In genomic region chr20:25059866-25060465, GRCh38 we compare ENCODE assay signal across 26 cellular contexts. TPM values are rescaled to one million over a fixed set of nuclear protein-coding genes. Genes with fewer than 3 reads are reported as not detected.
DNase-seq lines count a peak whose midpoint lies in the region; ATAC-seq, FAIRE-seq and TF ChIP-seq lines count a peak whose summit lies in the region.
"Had no signal": no experiment of that assay in that cellular context is flagged by ENCODE, and none has a peak within 500 bp of the region (broad histone marks: within the 10 kb centered on the region; RNA-seq: fewer than 3 reads in every experiment).

No MANE protein-coding gene starts in this region.

- H3K27ac Mint-ChIP-seq in naive thymus-derived CD4-positive, alpha-beta T cell, result peak overlapping the region in 7 of 9 donors; percentile 73 to 94 (median 88)
- H3K27ac Mint-ChIP-seq: stimulated activated naive B cell treated with anti-CD40 and anti-IgM and Interleukin-4, amounts not matched to agents 10 μg/mL and 1 μg/mL and 100 μg/mL, for 72 hours had no signal

- TF ChIP-seq POLR2A in vagina (IDR thresholded peaks at IDR 0.05), result no peak

- CTCF ChIA-PET in naive thymus-derived CD4-positive, alpha-beta T cell (lab: Charles Lee), result interaction anchor here (2.0 to 4.2 kb wide), 2 partner anchors 30 to 66 kb away, joined by 8 to 39 read pairs; partner anchors contain the start of gene APMAP

- no peaks in the 10 kb centered on the region for H3K9me3 Mint-ChIP-seq in naive thymus-derived CD4-positive, alpha-beta T cell
- H3K9me3 Mint-ChIP-seq: stimulated activated naive B cell treated with anti-CD40 and anti-IgM and Interleukin-4, amounts not matched to agents 10 μg/mL and 1 μg/mL and 100 μg/mL, for 72 hours had no signal

- H3K27me3 ChIP-seq in bronchial epithelial cell (ENCODE audit: control insufficient read depth, insufficient read depth, low read length), result peaks cover 6% of the 10 kb centered on the region
- no peaks in the 10 kb centered on the region for H3K27me3 ChIP-seq in naive thymus-derived CD4-positive, alpha-beta T cell (ENCODE audit: control insufficient read depth in 2 of 2, insufficient read depth in 2 of 2, low read length in 2 of 2)
- no peaks in the 10 kb centered on the region for H3K27me3 ChIP-seq in vagina
- H3K27me3 ChIP-seq: upper lobe of left lung had no signal

- FAIRE-seq in bronchial epithelial cell (lab: Jason Lieb, UNC), result no peak
- FAIRE-seq: endothelial cell of umbilical vein, K562 had no signal

- no peak for TF ChIP-seq CTCF in bronchial epithelial cell (IDR thresholded peaks at IDR 0.05; ENCODE audit: insufficient read depth, low read length, severe bottlenecking)
- no peak for TF ChIP-seq CTCF in vagina (IDR thresholded peaks at IDR 0.05)

- intact Hi-C loops in cardiac septum (cut with DNase I) (loop anchor here (2.0 to 10.0 kb wide), 5 partner anchors 67 to 1705 kb away; partner anchors contain the start of genes ABHD12, APMAP, ENTPD6 and NXT1), left ventricle myocardium superior (cut with micrococcal nuclease) (no loop called here), vagina (cut with DNase I) (no loop called here)
- intact Hi-C loops in naive thymus-derived CD4-positive, alpha-beta T cell (cut with micrococcal nuclease), result loop anchor here (2.0 to 10.0 kb wide), 8 partner anchors 31 to 1701 kb away; partner anchors contain the start of genes NANP (in 2 of the 2), ENTPD6 (in 1 of the 2), GINS1 (in 1 of the 2) and NAPB (in 1 of the 2)

- peaks cover 0 to 46% (median 0%) of the 10 kb centered on the region in 5 donors for H3K27me3 Mint-ChIP-seq in naive thymus-derived CD4-positive, alpha-beta T cell
- H3K27me3 Mint-ChIP-seq: stimulated activated naive B cell treated with anti-CD40 and anti-IgM and Interleukin-4, amounts not matched to agents 10 μg/mL and 1 μg/mL and 100 μg/mL, for 72 hours had no signal

- no peaks in the 10 kb centered on the region for H3K9me3 ChIP-seq in naive thymus-derived CD4-positive, alpha-beta T cell (ENCODE audit: control insufficient read depth in 2 of 3, low read length in 3 of 3)
- no peaks in the 10 kb centered on the region for H3K9me3 ChIP-seq in vagina
- H3K9me3 ChIP-seq: psoas muscle, upper lobe of left lung had no signal

- H3K4me1 Mint-ChIP-seq in naive thymus-derived CD4-positive, alpha-beta T cell, result peaks cover 18 to 38% (median 28%) of the 10 kb centered on the region in 7 donors

- H3K4me3 ChIP-seq in bronchial epithelial cell (ENCODE audit: low read depth, low read length), result no peak overlapping the region
- H3K4me3 ChIP-seq in naive thymus-derived CD4-positive, alpha-beta T cell (ENCODE audit: low read length), result no peak overlapping the region
- H3K4me3 ChIP-seq in vagina, result no peak overlapping the region
- H3K4me3 ChIP-seq: K562, PC-9, psoas muscle, upper lobe of left lung had no signal

- H3K36me3 ChIP-seq in bronchial epithelial cell (ENCODE audit: control insufficient read depth, insufficient read depth, low read length) (no peaks in the 10 kb centered on the region), vagina (no peaks in the 10 kb centered on the region)
- H3K36me3 ChIP-seq in naive thymus-derived CD4-positive, alpha-beta T cell (ENCODE audit: control insufficient read depth in 2 of 3, insufficient read depth in 3 of 3, low read length in 3 of 3), result no peaks in the 10 kb centered on the region
- H3K36me3 ChIP-seq: upper lobe of left lung had no signal

- H3K27ac ChIP-seq in naive thymus-derived CD4-positive, alpha-beta T cell (ENCODE audit: low read depth, low read length), result peak overlapping the region; percentile 87
- H3K27ac ChIP-seq in vagina, result peak overlapping the region; percentile 93
- H3K27ac ChIP-seq: GM23248, HL-60, PC-9 had no signal

- H3K36me3 Mint-ChIP-seq in naive thymus-derived CD4-positive, alpha-beta T cell, result peaks cover 0 to 6% (median 0%) of the 10 kb centered on the region in 5 donors
- H3K36me3 Mint-ChIP-seq: stimulated activated naive B cell treated with anti-CD40 and anti-IgM and Interleukin-4, amounts not matched to agents 10 μg/mL and 1 μg/mL and 100 μg/mL, for 72 hours had no signal

- peak overlapping the region in 3 of 10 donors; percentile 9 to 81 (median 11) for H3K4me3 Mint-ChIP-seq in naive thymus-derived CD4-positive, alpha-beta T cell

- H3K4me1 ChIP-seq in naive thymus-derived CD4-positive, alpha-beta T cell (ENCODE audit: control insufficient read depth in 2 of 2, insufficient read depth in 2 of 2, low read length in 2 of 2), result peaks cover 25 to 29% of the 10 kb centered on the region in 2 donors
- peaks cover 33% of the 10 kb centered on the region for H3K4me1 ChIP-seq in vagina

- ATAC-seq in left ventricle myocardium superior (no peak), HG03354 (IDR thresholded peaks at IDR 0.05; ENCODE audit: poor library complexity, severe bottlenecking, unreplicated experiment) (no peak)
- ATAC-seq in naive thymus-derived CD4-positive, alpha-beta T cell, result no peak
- ATAC-seq: psoas muscle; stimulated activated naive B cell treated with anti-CD40 and anti-IgM and Interleukin-4, amounts not matched to agents 10 μg/mL and 1 μg/mL and 100 μg/mL, for 72 hours had no signal

- DNase-seq in cardiac septum (ENCODE audit: low spot score) (peak; percentile 72), left ventricle myocardium superior (no peak), bronchial epithelial cell (ENCODE audit: low read depth) (peak; percentile 33), vagina (ENCODE audit: extremely low spot score in 2 of 2) (no peak), UCSD-AML1 (lab: John Stamatoyannopoulos, UW; ENCODE audit: unreplicated experiment) (no peak), foreskin melanocyte (no peak)
- DNase-seq in naive thymus-derived CD4-positive, alpha-beta T cell, result no peak
- DNase-seq: ACHN; activated CD8-positive, alpha-beta memory T cell treated with anti-CD3 and anti-CD28 coated beads, Interleukin-2, amount 50 U/mL, for 4 hours; activated naive CD4-positive, alpha-beta T cell; aorta; GM23248; NCI-H1048; NCI-H2107; NCI-H748 treated with DMSO at 0.1 percent for 48 hours; psoas muscle; stimulated activated naive B cell treated with anti-CD40 and anti-IgM and Interleukin-4, amounts not matched to agents 10 μg/mL and 1 μg/mL and 100 μg/mL, for 72 hours; T1000 had no signal

- POLR2A ChIA-PET in naive thymus-derived CD4-positive, alpha-beta T cell (lab: Charles Lee), result interaction anchor here (2.8 to 7.3 kb wide), 4 partner anchors 16 to 67 kb away, joined by 16 to 95 read pairs (median 38); partner anchors contain the start of gene APMAP

RNA-seq across cellular contexts. Expression of gene ACSS1, which starts 2.0 kb away (rescaled TPM):
- total RNA-seq in cardiac septum, result 47.6 TPM
- 164 TPM for total RNA-seq in left ventricle myocardium superior
- 0.64 and 1.8 TPM in 2 replicates for total RNA-seq in bronchial epithelial cell
- total RNA-seq in naive thymus-derived CD4-positive, alpha-beta T cell, result 10 to 100 TPM; 33.1 to 51.7 (median 38.4) TPM
- 10 to 100 TPM; 39.7 to 44.7 TPM for polyA plus RNA-seq in naive thymus-derived CD4-positive, alpha-beta T cell
- 26.3 TPM for total RNA-seq in vagina

RNA-seq across cellular contexts. Expression of gene VSX1, which starts 22.0 kb away (rescaled TPM):
- total RNA-seq in cardiac septum, result 0.54 TPM
- total RNA-seq in left ventricle myocardium superior, result not detected
- total RNA-seq in bronchial epithelial cell, result not detected in 2 replicates
- not detected for total RNA-seq in naive thymus-derived CD4-positive, alpha-beta T cell
- polyA plus RNA-seq in naive thymus-derived CD4-positive, alpha-beta T cell, result not detected
- total RNA-seq in vagina, result not detected
- total RNA-seq: aorta, endothelial cell of umbilical vein, GM23248, K562, lower leg skin, myocyte, upper lobe of left lung had no signal
- polyA plus RNA-seq: aorta, endothelial cell of umbilical vein, GM23248, K562 had no signal

Comparison
In these comparisons a context has a peak if more than half of its experiments do, and no peak if none do; other contexts are left out.
1. DNase-seq: peak in cardiac septum (single experiment) and bronchial epithelial cell (single experiment); none in left ventricle myocardium superior (single experiment), naive thymus-derived CD4-positive, alpha-beta T cell (0 of 9), vagina (0 of 2), UCSD-AML1 (single experiment) and foreskin melanocyte (single experiment).
2. intact Hi-C loops: an anchor here in cardiac septum (2.0 to 10.0 kb wide) and naive thymus-derived CD4-positive, alpha-beta T cell (2.0 to 10.0 kb wide); none called in left ventricle myocardium superior and vagina.